ENCODE assay signal across 9 cellular contexts in the genomic region with DNA sequence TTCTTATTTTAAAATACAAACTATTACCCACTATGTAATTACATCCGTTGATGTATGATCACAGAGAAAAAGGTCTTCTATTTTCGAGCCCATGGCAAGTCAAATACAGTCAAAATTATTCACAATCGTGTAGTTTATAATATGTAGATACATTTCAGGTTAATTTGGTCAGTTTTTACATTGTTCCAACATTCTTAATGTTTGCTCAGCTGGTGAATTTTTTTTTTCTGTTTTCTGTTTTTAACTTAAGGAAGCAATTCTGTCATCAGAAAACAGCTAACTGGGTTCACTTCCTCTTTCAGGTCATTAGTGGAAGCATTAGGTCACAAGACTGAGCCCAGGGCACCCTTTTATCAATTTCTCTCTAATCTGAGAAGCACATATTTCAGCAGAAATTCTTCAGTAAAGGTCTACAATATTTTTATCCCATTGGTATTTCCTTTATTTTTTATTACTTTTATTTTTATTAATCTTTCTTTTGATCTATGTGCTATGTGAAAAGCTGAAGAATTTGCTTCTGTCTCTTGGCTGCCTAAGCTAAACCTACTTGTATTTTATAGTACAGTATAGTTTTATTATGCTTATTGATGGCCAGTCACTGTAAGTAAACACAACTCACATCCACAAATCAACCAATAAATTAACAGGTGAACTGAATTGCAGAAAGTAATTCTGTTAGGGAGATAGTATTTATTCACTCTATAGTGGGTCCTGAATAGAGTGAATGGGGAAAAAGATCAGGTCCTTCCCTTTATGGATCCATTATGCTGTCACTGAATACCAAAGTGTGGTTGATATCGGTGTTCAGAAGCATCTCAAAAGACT.
DNase-seq lines count a peak whose midpoint lies in the region; ATAC-seq, FAIRE-seq and TF ChIP-seq lines count a peak whose summit lies in the region.
"Had no signal": no experiment of that assay in that cellular context is flagged by ENCODE, and none has a peak within 500 bp of the region (broad histone marks: within the 10 kb centered on the region; RNA-seq: fewer than 3 reads in every experiment).

No MANE protein-coding gene starts in this region.

- no peaks in the 10 kb centered on the region for H3K9me2 ChIP-seq in PC-9 (ENCODE audit: insufficient read depth)

- no peak for DNase-seq in right lobe of liver
- no peak for DNase-seq in HepG2 (ENCODE audit: low spot score)
- no peak for DNase-seq in activated B cell treated with CpG ODN at 0.5 μM for 24 hours
- no peak for DNase-seq in upper lobe of right lung
- DNase-seq in PC-9 = no peak
- DNase-seq in endothelial cell (ENCODE audit: low spot score) = no peak
- no peak for DNase-seq in activated CD4-positive, alpha-beta T cell treated with anti-CD3 and anti-CD28 coated beads for 4 hours
- DNase-seq: heart right ventricle had no signal

- H3K79me2 ChIP-seq in HepG2 (ENCODE audit: insufficient read depth, low read length) (no peaks in the 10 kb centered on the region), PC-9 (ENCODE audit: low read depth) (no peaks in the 10 kb centered on the region)

- ATAC-seq in right lobe of liver = peak in 1 of 4 donors; percentile 25
- no peak for ATAC-seq in HepG2
- ATAC-seq in HG03108 (IDR thresholded peaks at IDR 0.05; ENCODE audit: unreplicated experiment) = peak; percentile 36
- ATAC-seq in activated B cell treated with CpG ODN at 0.5 μM for 24 hours (ENCODE audit: low read depth) = peak; percentile 49
- ATAC-seq in upper lobe of right lung = peak; percentile 46

- no peaks in the 10 kb centered on the region for H3K9me3 ChIP-seq in right lobe of liver
- no peaks in the 10 kb centered on the region for H3K9me3 ChIP-seq in HepG2 (ENCODE audit: low read length)
- H3K9me3 ChIP-seq in upper lobe of right lung = no peaks in the 10 kb centered on the region
- H3K9me3 ChIP-seq in PC-9 (ENCODE audit: insufficient read depth, low read depth) = no peaks in the 10 kb centered on the region
- H3K9me3 ChIP-seq: heart right ventricle had no signal

- H4K20me1 ChIP-seq in HepG2 (ENCODE audit: insufficient read depth, low read length) (no peaks in the 10 kb centered on the region), PC-9 (ENCODE audit: insufficient read depth) (no peaks in the 10 kb centered on the region)

- TF ChIP-seq EP300 in HepG2 (IDR thresholded peaks at IDR 0.05; ENCODE audit: low read depth in 2 of 2, low read length in 2 of 2) = no peak
- TF ChIP-seq EP300 in HepG2 (CRISPR knock-in tag; IDR thresholded peaks at IDR 0.05; ENCODE audit: borderline replicate concordance) = no peak

- H3K27ac ChIP-seq in right lobe of liver (peak overlapping the region in 2 of 3 donors; percentile 23 to 63), HepG2 (ENCODE audit: extremely low read length, insufficient read depth, low read length) (no peak overlapping the region), upper lobe of right lung (peak overlapping the region; percentile 43), PC-9 (no peak overlapping the region)

- H3K4me1 Mint-ChIP-seq in activated B cell treated with CpG ODN at 0.5 μM for 24 hours (peaks cover 61% of the 10 kb centered on the region), endothelial cell (ENCODE audit: unreplicated experiment) (peaks cover 43% of the 10 kb centered on the region)

- BruUV-seq in HepG2 (replicated peaks; lab: Mats Ljungman, UMichigan) (no TSS peak), PC-9 (replicated peaks; lab: Mats Ljungman, UMichigan) (no TSS peak)

- H3K27ac Mint-ChIP-seq in activated B cell treated with CpG ODN at 0.5 μM for 24 hours = peak overlapping the region; percentile 91
- no peak overlapping the region for H3K27ac Mint-ChIP-seq in endothelial cell (ENCODE audit: unreplicated experiment)

- intact Hi-C loops in right lobe of liver (cut with DNase I) (no loop called here), HepG2 (cut with micrococcal nuclease; ENCODE audit: unreplicated experiment) (no loop called here), activated B cell treated with CpG ODN at 0.5 μM for 24 hours (cut with micrococcal nuclease) (loop anchor here (1.0 to 2.0 kb wide), 4 partner anchors 51 to 609 kb away; partner anchors contain the start of gene UMAD1), upper lobe of right lung (cut with DNase I) (no loop called here), PC-9 (cut with micrococcal nuclease; ENCODE audit: unreplicated experiment) (no loop called here)

- no peaks in the 10 kb centered on the region for H3F3A ChIP-seq in PC-9 (ENCODE audit: insufficient read depth, low read depth)

- peak overlapping the region; percentile 61 for H3K4me3 Mint-ChIP-seq in activated B cell treated with CpG ODN at 0.5 μM for 24 hours
- H3K4me3 Mint-ChIP-seq in endothelial cell (ENCODE audit: unreplicated experiment) = no peak overlapping the region

- TF ChIP-seq CTCF in right lobe of liver (IDR thresholded peaks at IDR 0.05) (no peak), HepG2 (CRISPR knock-in tag; IDR thresholded peaks at IDR 0.05) (no peak), activated B cell treated with CpG ODN at 0.5 μM for 24 hours (IDR thresholded peaks at IDR 0.05) (no peak), upper lobe of right lung (IDR thresholded peaks at IDR 0.05) (no peak), PC-9 (conservative IDR thresholded peaks at IDR 0.05) (no peak), endothelial cell (IDR thresholded peaks at IDR 0.05; ENCODE audit: unreplicated experiment) (no peak)

- in situ Hi-C loops in HepG2 (cut with HindIII; ENCODE audit: extremely low pct_ligation_motif_present, low pct_unique_long_range_greater_than_20kb) = no loop called here

- WGBS in right lobe of liver (ENCODE audit: insufficient coverage, low coverage, low lambda C conversion rate, missing lambda C conversion rate) = 38% methylated on average over 3 of the region's 4 CpGs
- WGBS in HepG2 (ENCODE audit: low lambda C conversion rate) = 87% methylated on average over 4 of the region's 4 CpGs

- CTCF ChIA-PET in HepG2 (lab: Yijun Ruan, JAX; ENCODE audit: low intra/inter-chr PET ratio, low total read pairs) (no interaction called here), activated B cell treated with CpG ODN at 0.5 μM for 24 hours (lab: Charles Lee) (interaction anchor here (1.2 to 1.6 kb wide), 2 partner anchors 9 to 496 kb away, joined by 3 to 5 read pairs; no protein-coding TSS in a partner anchor), PC-9 (lab: Charles Lee) (no interaction called here)

- POLR2A ChIA-PET in HepG2 (lab: Yijun Ruan, JAX) = no interaction called here
- POLR2A ChIA-PET in activated B cell treated with CpG ODN at 0.5 μM for 24 hours (lab: Charles Lee) = interaction anchor here (1.1 to 2.8 kb wide), 5 partner anchors 11 to 537 kb away, joined by 3 to 15 read pairs (median 8); partner anchors contain the start of genes GLCCI1 and UMAD1
- POLR2A ChIA-PET in PC-9 (lab: Charles Lee; ENCODE audit: unreplicated experiment) = no interaction called here

- no peak for TF ChIP-seq RAD21 in HepG2 (CRISPR knock-in tag; IDR thresholded peaks at IDR 0.05)

- H3K9ac ChIP-seq in HepG2 (ENCODE audit: insufficient read depth, low read depth, low read length) = no peak overlapping the region

- FAIRE-seq in HepG2 (lab: Jason Lieb, UNC) = no peak

- H3K4me1 ChIP-seq in right lobe of liver = peaks cover 0 to 31% (median 9%) of the 10 kb centered on the region in 4 donors
- peaks cover 22% of the 10 kb centered on the region for H3K4me1 ChIP-seq in HepG2 (ENCODE audit: insufficient read depth, low read length)
- no peaks in the 10 kb centered on the region for H3K4me1 ChIP-seq in upper lobe of right lung
- H3K4me1 ChIP-seq in PC-9 (replicated peaks; ENCODE audit: insufficient read depth) = no peaks in the 10 kb centered on the region

- no peaks in the 10 kb centered on the region for H3K36me3 Mint-ChIP-seq in activated B cell treated with CpG ODN at 0.5 μM for 24 hours (ENCODE audit: low read depth)
- H3K36me3 Mint-ChIP-seq in endothelial cell (ENCODE audit: low read depth, unreplicated experiment) = peaks cover 4% of the 10 kb centered on the region

- H3K4me3 ChIP-seq in right lobe of liver = no peak overlapping the region
- H3K4me3 ChIP-seq in HepG2 (replicated peaks in 1 of 3; ENCODE audit: insufficient read depth in 1 of 3, low read depth in 2 of 3, low read length in 3 of 3) = no peak overlapping the region
- no peak overlapping the region for H3K4me3 ChIP-seq in upper lobe of right lung
- H3K4me3 ChIP-seq in PC-9 = no peak overlapping the region
- H3K4me3 ChIP-seq: heart right ventricle had no signal

- H3K27me3 ChIP-seq in right lobe of liver (no peaks in the 10 kb centered on the region), HepG2 (ENCODE audit: control insufficient read depth in 1 of 2, insufficient read depth in 2 of 2, low read length in 2 of 2) (no peaks in the 10 kb centered on the region), upper lobe of right lung (no peaks in the 10 kb centered on the region), PC-9 (ENCODE audit: insufficient read depth, low read depth) (no peaks in the 10 kb centered on the region)
- H3K27me3 ChIP-seq: heart right ventricle had no signal

- TF ChIP-seq POLR2A in right lobe of liver (IDR thresholded peaks at IDR 0.05) (no peak), HepG2 (IDR thresholded peaks at IDR 0.05; ENCODE audit: insufficient read depth in 1 of 2, low read depth in 2 of 2, low read length in 2 of 2) (no peak)

- no peaks in the 10 kb centered on the region for H3K36me3 ChIP-seq in right lobe of liver
- H3K36me3 ChIP-seq in HepG2 (replicated peaks in 1 of 2; ENCODE audit: control insufficient read depth in 1 of 2, insufficient read depth in 2 of 2, low read length in 2 of 2) = no peaks in the 10 kb centered on the region
- no peaks in the 10 kb centered on the region for H3K36me3 ChIP-seq in upper lobe of right lung
- H3K36me3 ChIP-seq in PC-9 (ENCODE audit: low read depth) = no peaks in the 10 kb centered on the region

- H3K4me2 ChIP-seq in HepG2 (ENCODE audit: low read depth, low read length) (no peak overlapping the region), PC-9 (no peak overlapping the region)

- H3K27me3 Mint-ChIP-seq in activated B cell treated with CpG ODN at 0.5 μM for 24 hours (no peaks in the 10 kb centered on the region), endothelial cell (ENCODE audit: unreplicated experiment) (peaks cover 2% of the 10 kb centered on the region)

- no peaks in the 10 kb centered on the region for H3K9me3 Mint-ChIP-seq in activated B cell treated with CpG ODN at 0.5 μM for 24 hours
- no peaks in the 10 kb centered on the region for H3K9me3 Mint-ChIP-seq in endothelial cell (ENCODE audit: unreplicated experiment)

- H2AFZ ChIP-seq in HepG2 (ENCODE audit: low read length) (no peak overlapping the region), PC-9 (no peak overlapping the region)

TF ChIP-seq in HepG2, 621 proteins besides CTCF, POLR2A, EP300 and RAD21 (continues in another document):
- TF ChIP-seq FOXJ3 (CRISPR knock-in tag; IDR thresholded peaks at IDR 0.05; ENCODE audit: borderline replicate concordance) (no peak), SMARCE1 (IDR thresholded peaks at IDR 0.05; ENCODE audit: borderline replicate concordance) (no peak)

Comparison
In these comparisons a context has a peak if more than half of its experiments do, and no peak if none do; other contexts are left out.
1. H3K27ac ChIP-seq: peak in right lobe of liver (2 of 3) and upper lobe of right lung (single experiment); none in HepG2 (single experiment) and PC-9 (single experiment).